Comparison of ENCODE assay signal across 18 cellular contexts in genomic region chr2:132270255-132270654, GRCh38.
"Had no signal": no experiment of that assay in that cellular context is flagged by ENCODE, and none has a peak within 500 bp of the region (broad histone marks: within the 10 kb centered on the region; RNA-seq: fewer than 3 reads in every experiment).

No MANE protein-coding gene starts in this region.

- H3K27me3 ChIP-seq: breast epithelium, suprapubic skin had no signal

- H3K36me3 ChIP-seq: breast epithelium, esophagus muscularis mucosa, left lung, lower lobe of right lung, spleen, suprapubic skin, tibial artery had no signal

- H3K9me3 ChIP-seq: breast epithelium, esophagus muscularis mucosa, left lung, lower lobe of right lung, mucosa of descending colon, spleen, suprapubic skin, tibial artery had no signal

- H3K4me1 ChIP-seq: breast epithelium, left lung had no signal

- H3K4me3 ChIP-seq: breast epithelium, esophagus muscularis mucosa, left lung, lower lobe of right lung, mucosa of descending colon, spleen, suprapubic skin, tibial artery had no signal

- H3K27ac ChIP-seq: breast epithelium, esophagus muscularis mucosa, foreskin keratinocyte, left lung, lower lobe of right lung, spleen, suprapubic skin, tibial artery had no signal

- DNase-seq: activated CD4-positive, alpha-beta T cell treated with anti-CD3 and anti-CD28 coated beads for 36 hours; activated CD4-positive, alpha-beta T cell treated with anti-CD3 and anti-CD28 coated beads, Interleukin-2, amount 50 U/mL, for 4 hours; activated CD4-positive, CD25-positive, alpha-beta regulatory T cell; activated naive CD4-positive, alpha-beta T cell; activated T-cell treated with anti-CD3 and anti-CD28 coated beads for 4 hours; activated T-cell treated with anti-CD3 and anti-CD28 coated beads, Interleukin-2, amount 50 U/mL, for 72 hours; central memory CD4-positive, alpha-beta T cell; foreskin keratinocyte; left lung; lower lobe of right lung; mucosa of descending colon; right cardiac atrium; spleen; stimulated activated naive CD4-positive, alpha-beta T cell; tibial artery had no signal
